In genomic region chr11:3632070-3632660, GRCh38 we compare ENCODE assay signal across 20 cellular contexts. TPM values are rescaled to one million over a fixed set of nuclear protein-coding genes. Genes with fewer than 3 reads are reported as not detected.
DNase-seq lines count a peak whose midpoint lies in the region; ATAC-seq, FAIRE-seq and TF ChIP-seq lines count a peak whose summit lies in the region.
"Had no signal": no experiment of that assay in that cellular context is flagged by ENCODE, and none has a peak within 500 bp of the region (broad histone marks: within the 10 kb centered on the region; RNA-seq: fewer than 3 reads in every experiment).

No MANE protein-coding gene starts in this region.

- H3K27me3 ChIP-seq in endodermal cell (ENCODE audit: control insufficient read depth, insufficient read depth, low read length, poor library complexity, severe bottlenecking), result no peaks in the 10 kb centered on the region
- peaks cover 6% of the 10 kb centered on the region for H3K27me3 ChIP-seq in osteoblast (ENCODE audit: insufficient read depth, low read length)
- H3K27me3 ChIP-seq in upper lobe of right lung, result no peaks in the 10 kb centered on the region
- H3K27me3 ChIP-seq: BE2C had no signal

- intact Hi-C loops in cardiac septum (cut with DNase I) (no loop called here), Right ventricle myocardium inferior (cut with DNase I) (no loop called here), upper lobe of right lung (cut with DNase I) (no loop called here), kidney (cut with DNase I) (no loop called here)

- no peak for FAIRE-seq in kidney (lab: Jason Lieb, UNC)
- FAIRE-seq: A549, GM12878, GM18507, H1 had no signal

- no peaks in the 10 kb centered on the region for H3K4me1 ChIP-seq in endodermal cell (ENCODE audit: control insufficient read depth, insufficient read depth, low read length)
- no peaks in the 10 kb centered on the region for H3K4me1 ChIP-seq in osteoblast (ENCODE audit: insufficient read depth, low read length)
- H3K4me1 ChIP-seq in upper lobe of right lung, result no peaks in the 10 kb centered on the region
- peaks cover 0 to under 1% of the 10 kb centered on the region in 2 donors for H3K4me1 ChIP-seq in kidney (ENCODE audit: control insufficient read depth in 1 of 2, insufficient read depth in 1 of 2, low read depth in 1 of 2, low read length in 2 of 2)
- H3K4me1 ChIP-seq: A549, BE2C, HAP-1 had no signal

- no peaks in the 10 kb centered on the region for H3K4me1 Mint-ChIP-seq in endodermal cell
- H3K4me1 Mint-ChIP-seq: CD4-positive, alpha-beta memory T cell had no signal

- H3K4me3 ChIP-seq in endodermal cell (ENCODE audit: low read length), result no peak overlapping the region
- H3K4me3 ChIP-seq in osteoblast (ENCODE audit: insufficient read depth, low read length), result no peak overlapping the region
- no peak overlapping the region for H3K4me3 ChIP-seq in upper lobe of right lung
- no peak overlapping the region for H3K4me3 ChIP-seq in kidney (ENCODE audit: low read length in 2 of 2)
- H3K4me3 ChIP-seq: A549, GM12878, HAP-1 had no signal

- no peaks in the 10 kb centered on the region for H3K79me2 ChIP-seq in osteoblast (ENCODE audit: insufficient read depth, low read length)

- no peaks in the 10 kb centered on the region for H3K9me3 Mint-ChIP-seq in endodermal cell

- H3K27ac ChIP-seq in endodermal cell (ENCODE audit: low read depth, low read length), result no peak overlapping the region
- no peak overlapping the region for H3K27ac ChIP-seq in osteoblast (ENCODE audit: low read depth, low read length)
- no peak overlapping the region for H3K27ac ChIP-seq in upper lobe of right lung
- no peak overlapping the region for H3K27ac ChIP-seq in kidney (ENCODE audit: low read depth in 2 of 2, low read length in 2 of 2)
- H3K27ac ChIP-seq: A549, C4-2B had no signal

- no peaks in the 10 kb centered on the region for H3K9me3 ChIP-seq in endodermal cell (ENCODE audit: control insufficient read depth, low read length)
- H3K9me3 ChIP-seq in osteoblast (ENCODE audit: low read depth, low read length), result no peaks in the 10 kb centered on the region
- H3K9me3 ChIP-seq in upper lobe of right lung, result no peaks in the 10 kb centered on the region
- no peaks in the 10 kb centered on the region for H3K9me3 ChIP-seq in kidney (ENCODE audit: control insufficient read depth in 1 of 2, low read length in 2 of 2)
- H3K9me3 ChIP-seq: A549, BE2C, HAP-1 had no signal

- H3K27me3 Mint-ChIP-seq in endodermal cell (ENCODE audit: insufficient read depth), result peaks cover 3% of the 10 kb centered on the region
- H3K27me3 Mint-ChIP-seq: CD4-positive, alpha-beta memory T cell had no signal

- WGBS in endodermal cell (ENCODE audit: insufficient coverage in 1 of 2, insufficient read length in 1 of 2), 2 experiments, result 80 to 92% methylated on average over 5 of the region's 5 CpGs

- ATAC-seq in Right ventricle myocardium inferior (no peak), upper lobe of right lung (no peak), GM19452 (IDR thresholded peaks at IDR 0.05; ENCODE audit: unreplicated experiment) (no peak)
- ATAC-seq: A549, GM12878 had no signal

- no peak overlapping the region for H3K4me3 Mint-ChIP-seq in endodermal cell
- H3K4me3 Mint-ChIP-seq: CD4-positive, alpha-beta memory T cell had no signal

- H3K36me3 ChIP-seq in endodermal cell (ENCODE audit: control insufficient read depth, insufficient read depth, low read length) (no peaks in the 10 kb centered on the region), osteoblast (ENCODE audit: insufficient read depth, low read length) (no peaks in the 10 kb centered on the region), upper lobe of right lung (no peaks in the 10 kb centered on the region), kidney (ENCODE audit: control insufficient read depth in 1 of 2, insufficient read depth in 2 of 2, low read length in 2 of 2) (no peaks in the 10 kb centered on the region)
- H3K36me3 ChIP-seq: BE2C, HAP-1 had no signal

- H4K20me1 ChIP-seq in osteoblast (ENCODE audit: insufficient read depth, low read length), result no peaks in the 10 kb centered on the region

- TF ChIP-seq CTCF in endodermal cell (conservative IDR thresholded peaks at IDR 0.05) (no peak), osteoblast (IDR thresholded peaks at IDR 0.05; ENCODE audit: extremely low read depth, low read depth, low read length) (no peak), upper lobe of right lung (IDR thresholded peaks at IDR 0.05) (no peak), kidney (IDR thresholded peaks at IDR 0.05; ENCODE audit: borderline replicate concordance, extremely low read depth, insufficient read depth) (no peak)

- H3K9ac ChIP-seq in endodermal cell (ENCODE audit: extremely low read depth, low read length, poor library complexity, severe bottlenecking), result no peak overlapping the region
- no peak overlapping the region for H3K9ac ChIP-seq in kidney (ENCODE audit: low read length in 2 of 2)

- no peaks in the 10 kb centered on the region for H3K36me3 Mint-ChIP-seq in endodermal cell (ENCODE audit: low read depth)
- H3K36me3 Mint-ChIP-seq: CD4-positive, alpha-beta memory T cell had no signal

- H2AFZ ChIP-seq in osteoblast (ENCODE audit: low read length), result no peak overlapping the region

- H3K4me2 ChIP-seq in osteoblast (ENCODE audit: insufficient read depth, low read length), result no peak overlapping the region
- H3K4me2 ChIP-seq: A549 had no signal

- no peak overlapping the region for H3K27ac Mint-ChIP-seq in endodermal cell
- H3K27ac Mint-ChIP-seq: CD4-positive, alpha-beta memory T cell had no signal

- peak; percentile 64 for DNase-seq in cardiac septum (ENCODE audit: low spot score)
- DNase-seq in Right ventricle myocardium inferior (ENCODE audit: missing footprints), result no peak
- peak; percentile 20 for DNase-seq in endodermal cell
- peak; percentile 52 for DNase-seq in osteoblast (ENCODE audit: insufficient read length, low spot score, missing footprints)
- DNase-seq in upper lobe of right lung, result peak; percentile 19
- no peak for DNase-seq in NCI-H446 (lab: John Stamatoyannopoulos, UW)
- DNase-seq in kidney, result no peak
- DNase-seq: BE2C; CD4-positive, alpha-beta memory T cell; DMS79 had no signal

RNA-seq across cellular contexts. Expression of gene ART5, which starts 9.6 kb away (rescaled TPM):
- total RNA-seq in cardiac septum, result 1.4 TPM
- 2.5 TPM for total RNA-seq in Right ventricle myocardium inferior
- 1 to 10 TPM; 6.4 to 7.8 TPM for total RNA-seq in endodermal cell
- polyA plus RNA-seq in endodermal cell (2013, experiment 1 of 2), result 6.1 TPM
- 5.2 TPM for polyA plus RNA-seq in endodermal cell (2013, experiment 2 of 2)
- 0.29 and 0.36 TPM in 2 replicates for total RNA-seq in osteoblast
- total RNA-seq in upper lobe of right lung, result 1.2 TPM
- total RNA-seq in kidney, result not detected
- polyA plus RNA-seq in kidney (ENCODE audit: insufficient read depth, low read depth, low replicate concordance), result 2.8 TPM
- total RNA-seq: CD4-positive, alpha-beta memory T cell; GM12878; HT-29 had no signal
- polyA plus RNA-seq: CD4-positive, alpha-beta memory T cell had no signal

RNA-seq across cellular contexts. Expression of gene ART1, which starts 12.8 kb away (rescaled TPM):
- total RNA-seq in cardiac septum, result 1.3 TPM
- total RNA-seq in Right ventricle myocardium inferior, result 1.7 TPM
- not detected for total RNA-seq in endodermal cell
- polyA plus RNA-seq in endodermal cell (2013, experiment 1 of 2), result not detected
- polyA plus RNA-seq in endodermal cell (2013, experiment 2 of 2), result not detected
- total RNA-seq in osteoblast, result not detected in 2 replicates
- total RNA-seq in upper lobe of right lung, result 0.29 TPM
- 0.31 TPM for total RNA-seq in kidney
- polyA plus RNA-seq in kidney (ENCODE audit: insufficient read depth, low read depth, low replicate concordance), result not detected
- total RNA-seq: CD4-positive, alpha-beta memory T cell; G401; GM12878; H1; HT-29 had no signal
- polyA plus RNA-seq: A549; AG04450; CD4-positive, alpha-beta memory T cell; GM12878; H1 had no signal

RNA-seq across cellular contexts. Expression of gene CHRNA10, which starts 39.0 kb away (rescaled TPM):
- total RNA-seq in cardiac septum (0.89 TPM), Right ventricle myocardium inferior (1.2 TPM), endodermal cell (1 to 10 TPM; 1.8 TPM), osteoblast (0.29 and 0.72 TPM in 2 replicates), upper lobe of right lung (1.2 TPM), kidney (1.2 TPM)
- 1.5 TPM for polyA plus RNA-seq in endodermal cell (2013, experiment 1 of 2)
- 0.95 TPM for polyA plus RNA-seq in endodermal cell (2013, experiment 2 of 2)
- polyA plus RNA-seq in kidney (ENCODE audit: insufficient read depth, low read depth, low replicate concordance), result 0.39 TPM

Comparison
In these comparisons a context has a peak if more than half of its experiments do, and no peak if none do; other contexts are left out.
1. DNase-seq: peak in cardiac septum (single experiment), endodermal cell (single experiment), osteoblast (single experiment) and upper lobe of right lung (single experiment); none in Right ventricle myocardium inferior (single experiment), NCI-H446 (0 of 2) and kidney (single experiment).